Comparison of ENCODE assay signal across 8 cellular contexts in genomic region chr11:11843642-11844041, GRCh38. TPM values are rescaled to one million over a fixed set of nuclear protein-coding genes. Genes with fewer than 3 reads are reported as not detected.
DNase-seq lines count a peak whose midpoint lies in the region; ATAC-seq and TF ChIP-seq lines count a peak whose summit lies in the region.

No MANE protein-coding gene starts in this region.

- no peak overlapping the region for H3K4me3 Mint-ChIP-seq in GM23338

- H3K4me1 ChIP-seq in GM23338 (ENCODE audit: insufficient read depth) (peaks cover 36% of the 10 kb centered on the region), iPS-18a (ENCODE audit: control insufficient read depth, low read depth, low read length) (peaks cover 37% of the 10 kb centered on the region)

- H3K79me2 ChIP-seq in GM23338 (replicated peaks; ENCODE audit: insufficient read depth), result peaks cover 61% of the 10 kb centered on the region

- H3K27ac ChIP-seq in GM23338 (ENCODE audit: low read depth) (no peak overlapping the region), WERI-Rb-1 (0 out of 2 replicates have a peak overlapping the region, but pooled peaks have one; percentile 99), iPS-18a (ENCODE audit: low read length) (no peak overlapping the region), substantia nigra (ENCODE audit: low read depth, low read length, poor library complexity, severe bottlenecking) (peak overlapping the region; percentile 97)

- H3K27me3 Mint-ChIP-seq in GM23338 (ENCODE audit: insufficient read depth, low read depth, poor library complexity), result peaks cover 5% of the 10 kb centered on the region

- ATAC-seq in GM23338, result no peak
- no peak for ATAC-seq in activated naive CD4-positive, alpha-beta T cell treated with anti-CD3 and anti-CD28 coated beads, Interleukin-2, amount 50 U/mL, for 72 hours
- no peak for ATAC-seq in HG02870 (IDR thresholded peaks at IDR 0.05; ENCODE audit: unreplicated experiment)

- no peaks in the 10 kb centered on the region for H3K27me3 ChIP-seq in GM23338 (ENCODE audit: insufficient read depth)
- H3K27me3 ChIP-seq in WERI-Rb-1 (ENCODE audit: insufficient read depth, low read depth, severe bottlenecking), result no peaks in the 10 kb centered on the region
- no peaks in the 10 kb centered on the region for H3K27me3 ChIP-seq in iPS-18a (ENCODE audit: control insufficient read depth, insufficient read depth, low read length)

- peaks cover 28% of the 10 kb centered on the region for H3K4me1 Mint-ChIP-seq in GM23338

- no peaks in the 10 kb centered on the region for H3K9me2 ChIP-seq in GM23338 (ENCODE audit: insufficient read depth)

- H3K36me3 Mint-ChIP-seq in GM23338 (ENCODE audit: low read depth), result no peaks in the 10 kb centered on the region
- H3K36me3 Mint-ChIP-seq in activated naive CD4-positive, alpha-beta T cell treated with anti-CD3 and anti-CD28 coated beads, Interleukin-2, amount 50 U/mL, for 72 hours, result no peaks in the 10 kb centered on the region

- H3K9ac ChIP-seq in iPS-18a (ENCODE audit: low read length), result peak overlapping the region; percentile 87

- H3K4me3 ChIP-seq in GM23338, result peak overlapping the region; percentile 86; the same call in 1 of the 2 replicates
- peak overlapping the region; percentile 82; the same call in 1 of the 2 replicates for H3K4me3 ChIP-seq in WERI-Rb-1 (ENCODE audit: low read depth, low read length)
- H3K4me3 ChIP-seq in iPS-18a (ENCODE audit: low read length), result peak overlapping the region; percentile 70

- H4K20me1 ChIP-seq in GM23338 (replicated peaks; ENCODE audit: insufficient read depth), result peaks cover 27% of the 10 kb centered on the region

- H3K36me3 ChIP-seq in GM23338 (ENCODE audit: insufficient read depth) (no peaks in the 10 kb centered on the region), WERI-Rb-1 (peaks cover 4% of the 10 kb centered on the region), iPS-18a (ENCODE audit: control insufficient read depth, low read depth, low read length) (no peaks in the 10 kb centered on the region)

- H2AFZ ChIP-seq in GM23338, result no peak overlapping the region

- no peaks in the 10 kb centered on the region for H3F3A ChIP-seq in GM23338 (replicated peaks; ENCODE audit: low read depth)

- DNase-seq in GM23338 (ENCODE audit: low spot score), result no peak
- DNase-seq in WERI-Rb-1, result no peak
- no peak for DNase-seq in substantia nigra (lab: John Stamatoyannopoulos, UW)
- no peak for DNase-seq in NCI-H510A (lab: John Stamatoyannopoulos, UW)
- DNase-seq in activated naive CD4-positive, alpha-beta T cell treated with anti-CD3 and anti-CD28 coated beads, Interleukin-2, amount 50 U/mL, for 72 hours (ENCODE audit: low spot score in 2 of 2), result no peak
- no peak for DNase-seq in DMS53 treated with DMSO at 0.1 percent for 48 hours (lab: John Stamatoyannopoulos, UW; ENCODE audit: unreplicated experiment)

- peak overlapping the region; percentile 86 for H3K4me2 ChIP-seq in GM23338

- H3K9me3 Mint-ChIP-seq in GM23338, result no peaks in the 10 kb centered on the region
- H3K9me3 Mint-ChIP-seq in activated naive CD4-positive, alpha-beta T cell treated with anti-CD3 and anti-CD28 coated beads, Interleukin-2, amount 50 U/mL, for 72 hours, result no peaks in the 10 kb centered on the region

- no peak overlapping the region for H3K27ac Mint-ChIP-seq in GM23338
- no peak overlapping the region for H3K27ac Mint-ChIP-seq in activated naive CD4-positive, alpha-beta T cell treated with anti-CD3 and anti-CD28 coated beads, Interleukin-2, amount 50 U/mL, for 72 hours

- H3K9me3 ChIP-seq in WERI-Rb-1 (ENCODE audit: severe bottlenecking), result no peaks in the 10 kb centered on the region
- H3K9me3 ChIP-seq in iPS-18a (ENCODE audit: control insufficient read depth, low read depth, low read length), result no peaks in the 10 kb centered on the region

- TF ChIP-seq CTCF in GM23338 (conservative IDR thresholded peaks at IDR 0.05; ENCODE audit: low read depth in 2 of 2) (no peak), WERI-Rb-1 (IDR thresholded peaks at IDR 0.05; ENCODE audit: low read depth, low read length) (no peak)

TF ChIP-seq in GM23338, 12 proteins besides CTCF, POLR2A, EP300 and RAD21:
- TF ChIP-seq STAT1 (IDR thresholded peaks at IDR 0.05; ENCODE audit: unreplicated experiment) (no peak), JUNB (IDR thresholded peaks at IDR 0.05; ENCODE audit: unreplicated experiment) (no peak)

RNA-seq across cellular contexts. Expression of gene USP47, which starts 1.9 kb away (rescaled TPM):
- total RNA-seq in GM23338 (2014; rRNA removed; shearing (Covaris generic)), result 32.1 and 36.7 TPM in 2 replicates
- 15.5 and 16.3 TPM in 2 replicates for polyA plus RNA-seq in GM23338 (2016; fragmentation: Nextera tagmentation; extraction: Ambion mirVana)
- total RNA-seq in activated naive CD4-positive, alpha-beta T cell treated with anti-CD3 and anti-CD28 coated beads, Interleukin-2, amount 50 U/mL, for 72 hours, result 10 to 100 TPM; 39.7 to 51.4 TPM

Comparison
In these comparisons a context has a peak if more than half of its experiments do, and no peak if none do; other contexts are left out.
1. H3K27ac ChIP-seq: peak in WERI-Rb-1 (single experiment) and substantia nigra (single experiment); none in GM23338 (single experiment) and iPS-18a (single experiment).
2. Peak in every context shown above with its lines, with median percentiles within 50 percentile points of each other: H3K4me3 ChIP-seq.